ENCODE assay signal across 18 cellular contexts in genomic region chr10:18879284-18879683, GRCh38.
DNase-seq lines count a peak whose midpoint lies in the region; ATAC-seq and TF ChIP-seq lines count a peak whose summit lies in the region.
"Had no signal": no experiment of that assay in that cellular context is flagged by ENCODE, and none has a peak within 500 bp of the region (broad histone marks: within the 10 kb centered on the region; RNA-seq: fewer than 3 reads in every experiment).

No MANE protein-coding gene starts in this region.

- no peaks in the 10 kb centered on the region for H3K4me1 Mint-ChIP-seq in activated T-helper 2 cell treated with anti-CD3 and anti-CD28 coated beads, Interferon-gamma antibody, Interleukin-2, Interleukin-4, amounts not matched to agents 10 μg/mL and 5 μg/mL and 100 μg/mL, durations not matched to agents 14 hours and 24 hours and 36 hours (ENCODE audit: low read depth)
- H3K4me1 Mint-ChIP-seq: CD14-positive monocyte; CD4-positive, alpha-beta memory T cell had no signal

- H3K27me3 ChIP-seq in right lobe of liver (no peaks in the 10 kb centered on the region), thoracic aorta (replicated peaks; ENCODE audit: insufficient read depth) (no peaks in the 10 kb centered on the region), uterus (no peaks in the 10 kb centered on the region)
- H3K27me3 ChIP-seq: BLaER1 had no signal

- H3K27me3 Mint-ChIP-seq in activated T-helper 2 cell treated with anti-CD3 and anti-CD28 coated beads, Interferon-gamma antibody, Interleukin-2, Interleukin-4, amounts not matched to agents 10 μg/mL and 5 μg/mL and 100 μg/mL, durations not matched to agents 14 hours and 24 hours and 36 hours (ENCODE audit: low read depth) = no peaks in the 10 kb centered on the region
- H3K27me3 Mint-ChIP-seq: CD4-positive, alpha-beta memory T cell had no signal

- TF ChIP-seq POLR2A in right lobe of liver (IDR thresholded peaks at IDR 0.05) (no peak), uterus (IDR thresholded peaks at IDR 0.05) (no peak)

- H3K9me3 Mint-ChIP-seq in activated T-helper 2 cell treated with anti-CD3 and anti-CD28 coated beads, Interferon-gamma antibody, Interleukin-2, Interleukin-4, amounts not matched to agents 10 μg/mL and 5 μg/mL and 100 μg/mL, durations not matched to agents 14 hours and 24 hours and 36 hours = no peaks in the 10 kb centered on the region
- H3K9me3 Mint-ChIP-seq: GM23338 had no signal

- no peak for TF ChIP-seq CTCF in right lobe of liver (IDR thresholded peaks at IDR 0.05)
- no peak for TF ChIP-seq CTCF in thoracic aorta (IDR thresholded peaks at IDR 0.05)
- no peak for TF ChIP-seq CTCF in uterus (IDR thresholded peaks at IDR 0.05)

- DNase-seq in HT-29 (ENCODE audit: low spot score) (peak; percentile 44), left colon (no peak), right lobe of liver (no peak), thoracic aorta (ENCODE audit: low spot score) (no peak), uterus (no peak)
- no peak for DNase-seq in activated T-helper 2 cell treated with anti-CD3 and anti-CD28 coated beads, Interferon-gamma antibody, Interleukin-2, Interleukin-4, amounts not matched to agents 10 μg/mL and 5 μg/mL and 100 μg/mL, durations not matched to agents 14 hours and 24 hours and 36 hours (ENCODE audit: low spot score)
- DNase-seq: CD4-positive, alpha-beta memory T cell; DMS153; DMS79; GDM1; HCEC 1CT had no signal

- no peaks in the 10 kb centered on the region for H3K4me1 ChIP-seq in right lobe of liver
- no peaks in the 10 kb centered on the region for H3K4me1 ChIP-seq in thoracic aorta (ENCODE audit: control insufficient read depth in 1 of 2, low read depth in 2 of 2)
- H3K4me1 ChIP-seq in uterus = no peaks in the 10 kb centered on the region
- H3K4me1 ChIP-seq: A549, BLaER1 had no signal

- intact Hi-C loops in left colon (cut with DNase I, micrococcal nuclease) = no loop called here
- intact Hi-C loops in right lobe of liver (cut with DNase I) = no loop called here
- intact Hi-C loops in uterus (cut with DNase I; ENCODE audit: low total_unique reads) = no loop called here
- intact Hi-C loops in activated T-helper 2 cell treated with anti-CD3 and anti-CD28 coated beads, Interferon-gamma antibody, Interleukin-2, Interleukin-4, amounts not matched to agents 10 μg/mL and 5 μg/mL and 100 μg/mL, durations not matched to agents 14 hours and 24 hours and 36 hours (cut with micrococcal nuclease) = no loop called here

- peak; percentile 78 for ATAC-seq in left colon
- peak in 3 of 4 donors; percentile 30 to 63 (median 56) for ATAC-seq in right lobe of liver
- peak; percentile 20 for ATAC-seq in thoracic aorta (ENCODE audit: insufficient number of reproducible peaks, low FRiP score, low read depth)
- no peak for ATAC-seq in esophagus mucosa
- ATAC-seq: A549, GM23338 had no signal

- WGBS in right lobe of liver (ENCODE audit: insufficient coverage, low coverage, low lambda C conversion rate, missing lambda C conversion rate) = 33% methylated on average over 2 of the region's 2 CpGs

- no peaks in the 10 kb centered on the region for H3K9me3 ChIP-seq in right lobe of liver
- no peaks in the 10 kb centered on the region for H3K9me3 ChIP-seq in thoracic aorta
- peaks cover 0 to 3% of the 10 kb centered on the region in 2 donors for H3K9me3 ChIP-seq in uterus
- H3K9me3 ChIP-seq: A549, BLaER1 had no signal

- no peaks in the 10 kb centered on the region for H3K36me3 ChIP-seq in right lobe of liver
- no peaks in the 10 kb centered on the region for H3K36me3 ChIP-seq in thoracic aorta
- H3K36me3 ChIP-seq in uterus = no peaks in the 10 kb centered on the region
- H3K36me3 ChIP-seq: BLaER1 had no signal

- no peaks in the 10 kb centered on the region for H3K36me3 Mint-ChIP-seq in activated T-helper 2 cell treated with anti-CD3 and anti-CD28 coated beads, Interferon-gamma antibody, Interleukin-2, Interleukin-4, amounts not matched to agents 10 μg/mL and 5 μg/mL and 100 μg/mL, durations not matched to agents 14 hours and 24 hours and 36 hours (ENCODE audit: low read depth)
- H3K36me3 Mint-ChIP-seq: CD14-positive monocyte; CD4-positive, alpha-beta memory T cell had no signal

- H3K4me3 Mint-ChIP-seq in activated T-helper 2 cell treated with anti-CD3 and anti-CD28 coated beads, Interferon-gamma antibody, Interleukin-2, Interleukin-4, amounts not matched to agents 10 μg/mL and 5 μg/mL and 100 μg/mL, durations not matched to agents 14 hours and 24 hours and 36 hours (ENCODE audit: low read depth) = no peak overlapping the region
- H3K4me3 Mint-ChIP-seq: CD14-positive monocyte; CD4-positive, alpha-beta memory T cell; GM23338 had no signal

- no peak overlapping the region for H3K4me3 ChIP-seq in right lobe of liver
- no peak overlapping the region for H3K4me3 ChIP-seq in thoracic aorta
- H3K4me3 ChIP-seq in uterus = no peak overlapping the region
- H3K4me3 ChIP-seq: A549, BLaER1, GM23338 had no signal

- no peak overlapping the region for H3K27ac Mint-ChIP-seq in activated T-helper 2 cell treated with anti-CD3 and anti-CD28 coated beads, Interferon-gamma antibody, Interleukin-2, Interleukin-4, amounts not matched to agents 10 μg/mL and 5 μg/mL and 100 μg/mL, durations not matched to agents 14 hours and 24 hours and 36 hours
- H3K27ac Mint-ChIP-seq: CD14-positive monocyte; CD4-positive, alpha-beta memory T cell; GM23338 had no signal

- H3K27ac ChIP-seq in right lobe of liver (no peak overlapping the region), thoracic aorta (no peak overlapping the region), uterus (no peak overlapping the region)
- H3K27ac ChIP-seq: 22Rv1, A549, BLaER1, HL-60 had no signal
